In genomic region chr7:103343758-103344452, GRCh38 we compare ENCODE assay signal across 8 cellular contexts.
DNase-seq lines count a peak whose midpoint lies in the region; ATAC-seq and TF ChIP-seq lines count a peak whose summit lies in the region.

No MANE protein-coding gene starts in this region.

- peaks cover 18% of the 10 kb centered on the region for H3K4me1 ChIP-seq in RWPE2 (ENCODE audit: insufficient read depth, poor library complexity, severe bottlenecking)

- TF ChIP-seq CTCF in RWPE2 (IDR thresholded peaks at IDR 0.05; ENCODE audit: poor library complexity, severe bottlenecking) (no peak), astrocyte of the cerebellum (IDR thresholded peaks at IDR 0.05; ENCODE audit: low read depth, low read length, missing control alignments) (no peak)

- H3K36me3 ChIP-seq in RWPE2 (ENCODE audit: low read depth) = peaks cover 44% of the 10 kb centered on the region

- peak overlapping the region; percentile 61 for H3K27ac ChIP-seq in RWPE2 (ENCODE audit: poor library complexity, severe bottlenecking)

- ATAC-seq in HG02943 (IDR thresholded peaks at IDR 0.05; ENCODE audit: low read depth, unreplicated experiment) (peak; percentile 11), RWPE2 (ENCODE audit: low read depth) (peak; percentile 34)

- no peaks in the 10 kb centered on the region for H3K27me3 ChIP-seq in RWPE2 (ENCODE audit: insufficient read depth, poor library complexity, severe bottlenecking)

- H3K9me3 ChIP-seq in RWPE2 (ENCODE audit: severe bottlenecking) = peaks cover 2% of the 10 kb centered on the region

- DNase-seq in activated naive CD4-positive, alpha-beta T cell treated with Interleukin-2 at 50 U/mL for 16 hours = peak; percentile 43
- no peak for DNase-seq in activated naive CD4-positive, alpha-beta T cell (lab: John Stamatoyannopoulos, UW)
- no peak for DNase-seq in RWPE2 (ENCODE audit: low spot score)
- no peak for DNase-seq in astrocyte of the cerebellum (ENCODE audit: low read depth)
- peak; percentile 50 for DNase-seq in islet precursor cell
- DNase-seq in stimulated activated CD4-positive, alpha-beta T cell treated with anti-CD3 and anti-CD28 coated beads, Interleukin-1b, Interleukin-23, amount 100 ng/mL, for 48 hours = peak; percentile 30
- DNase-seq in putamen (ENCODE audit: low spot score) = no peak

- in situ Hi-C loops in astrocyte of the cerebellum (cut with HindIII; ENCODE audit: low sequenced_read_pairs) = loop anchor here (5.0 kb wide), 1 partner anchor 37 kb away; no protein-coding TSS in a partner anchor

- H3K4me3 ChIP-seq in RWPE2 (ENCODE audit: severe bottlenecking) (peak overlapping the region; percentile 76), astrocyte of the cerebellum (ENCODE audit: low read depth, low read length) (peak overlapping the region; percentile 81)

Comparison
In these comparisons a context has a peak if more than half of its experiments do, and no peak if none do; other contexts are left out.
1. DNase-seq: peak in activated naive CD4-positive, alpha-beta T cell treated with Interleukin-2 at 50 U/mL for 16 hours (single experiment), islet precursor cell (single experiment) and stimulated activated CD4-positive, alpha-beta T cell treated with anti-CD3 and anti-CD28 coated beads, Interleukin-1b, Interleukin-23, amount 100 ng/mL, for 48 hours (single experiment); none in activated naive CD4-positive, alpha-beta T cell (0 of 4), RWPE2 (single experiment), astrocyte of the cerebellum (single experiment) and putamen (single experiment).